20 cellular contexts compared by ENCODE assay signal in the genomic region with DNA sequence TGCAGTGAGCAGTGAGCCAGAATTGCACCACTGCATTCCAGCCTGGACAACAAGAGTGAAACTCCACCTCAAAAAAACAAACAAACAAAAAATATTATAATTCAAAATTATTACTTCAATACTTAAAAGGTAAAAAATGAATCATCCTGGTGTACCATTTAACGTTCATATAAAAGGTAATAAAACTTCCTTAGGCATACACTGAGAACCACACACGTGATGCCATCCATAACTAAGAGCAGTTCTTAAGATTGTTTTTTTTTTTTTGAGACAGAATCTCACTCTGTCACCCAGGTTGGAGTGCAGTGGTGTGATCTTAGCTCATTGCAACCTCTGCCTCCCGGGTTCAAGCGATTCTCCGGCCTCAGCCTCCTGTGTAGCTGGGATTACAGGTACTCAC.
"Had no signal": no experiment of that assay in that cellular context is flagged by ENCODE, and none has a peak within 500 bp of the region (broad histone marks: within the 10 kb centered on the region; RNA-seq: fewer than 3 reads in every experiment).

No MANE protein-coding gene starts in this region.

- H3K27ac Mint-ChIP-seq: dendritic cell treated with granulocyte-macrophage colony-stimulating factor and Interleukin-4, amounts not matched to agents 40 ng/mL and 50 ng/mL, for 4 days; mesothelial cell of epicardium had no signal

- H3K4me1 Mint-ChIP-seq: mesothelial cell of epicardium had no signal

- ATAC-seq: effector memory CD8-positive, alpha-beta T cell; foreskin keratinocyte; gastroesophageal sphincter; heart left ventricle; left lung; left ventricle myocardium superior; lower lobe of right lung had no signal

- H3K27ac ChIP-seq: colonic mucosa, esophagus muscularis mucosa, foreskin keratinocyte, gastroesophageal sphincter, heart left ventricle, hepatocyte, left lung, lower lobe of right lung had no signal

- H3K4me1 ChIP-seq: colonic mucosa had no signal

- H3K4me3 Mint-ChIP-seq: dendritic cell treated with granulocyte-macrophage colony-stimulating factor and Interleukin-4, amounts not matched to agents 40 ng/mL and 50 ng/mL, for 4 days; effector memory CD8-positive, alpha-beta T cell; immature natural killer cell; mesothelial cell of epicardium had no signal

- H3K36me3 ChIP-seq: colonic mucosa had no signal

- H3K9me3 ChIP-seq: colonic mucosa had no signal

- DNase-seq: colonic mucosa; cortex of kidney; effector CD8-positive, alpha-beta T cell; effector memory CD8-positive, alpha-beta T cell; foreskin keratinocyte; heart left ventricle; hypothalamus; immature natural killer cell; islet precursor cell; kidney; kidney glomerular epithelial cell; left lung; left ventricle myocardium superior; lower lobe of right lung; mesenchymal stem cell had no signal

- H3K9me3 Mint-ChIP-seq: immature natural killer cell had no signal

- H2AFZ ChIP-seq: hepatocyte had no signal

- H3K4me3 ChIP-seq: colonic mucosa, esophagus muscularis mucosa, gastroesophageal sphincter, heart left ventricle, hepatocyte, left lung, lower lobe of right lung had no signal

- H3K4me2 ChIP-seq: hepatocyte had no signal

- H3K27me3 Mint-ChIP-seq: dendritic cell treated with granulocyte-macrophage colony-stimulating factor and Interleukin-4, amounts not matched to agents 40 ng/mL and 50 ng/mL, for 4 days; effector memory CD8-positive, alpha-beta T cell had no signal

- H3K27me3 ChIP-seq: colonic mucosa, esophagus muscularis mucosa, foreskin keratinocyte, gastroesophageal sphincter, heart left ventricle, hepatocyte, left lung had no signal
